In genomic region chr2:42835577-42836371, GRCh38 we compare ENCODE assay signal across 8 cellular contexts. TPM values are rescaled to one million over a fixed set of nuclear protein-coding genes. Genes with fewer than 3 reads are reported as not detected.
A peak's percentile ranks its signal among the peaks of the same experiment; 100 is the strongest.
DNase-seq lines count a peak whose midpoint lies in the region; ATAC-seq and TF ChIP-seq lines count a peak whose summit lies in the region.

No MANE protein-coding gene starts in this region.

- no peak for TF ChIP-seq POLR2A in gastrocnemius medialis (IDR thresholded peaks at IDR 0.05)

- TF ChIP-seq CTCF in foreskin keratinocyte (conservative IDR thresholded peaks at IDR 0.05): no peak
- TF ChIP-seq CTCF in gastrocnemius medialis (IDR thresholded peaks at IDR 0.05 in 4 of 5, conservative IDR thresholded peaks at IDR 0.05 in 1 of 5): no peak

- H3K4me1 ChIP-seq in SJSA1 (replicated peaks): peaks cover 35% of the 10 kb centered on the region
- H3K4me1 ChIP-seq in foreskin keratinocyte: peaks cover 8% of the 10 kb centered on the region
- H3K4me1 ChIP-seq in gastrocnemius medialis: peaks cover 0 to 2% of the 10 kb centered on the region in 2 donors

- DNase-seq in EL: peak; percentile 98
- DNase-seq in SJSA1 (ENCODE audit: low read depth in 1 of 2, low spot score in 2 of 2): peak; percentile 97 to 98
- DNase-seq in foreskin keratinocyte: peak; percentile 91 to 93
- DNase-seq in gastrocnemius medialis: peak; percentile 35 to 73
- no peak for DNase-seq in NCI-H748 treated with DMSO at 0.1 percent for 48 hours (lab: John Stamatoyannopoulos, UW)

- H3K9me3 ChIP-seq in SJSA1 (replicated peaks): no peaks in the 10 kb centered on the region; the same call in 1 of the 2 replicates
- no peaks in the 10 kb centered on the region for H3K9me3 ChIP-seq in gastrocnemius medialis

- in situ Hi-C loops in gastrocnemius medialis (cut with MboI; ENCODE audit: low sequenced_read_pairs in 4 of 4): loop anchor here (10.0 to 25.0 kb wide), 5 partner anchors 102 to 727 kb away; partner anchors contain the start of gene ZFP36L2 (in 1 of the 4)

- H3K27me3 ChIP-seq in SJSA1 (replicated peaks) (no peaks in the 10 kb centered on the region), foreskin keratinocyte (no peaks in the 10 kb centered on the region), gastrocnemius medialis (no peaks in the 10 kb centered on the region)

- H3K27ac ChIP-seq in SJSA1 (peak overlapping the region; percentile 85), foreskin keratinocyte (no peak overlapping the region), gastrocnemius medialis (peak overlapping the region; percentile 36 to 62 (median 52))

- no peak overlapping the region for H3K4me3 ChIP-seq in SJSA1
- H3K4me3 ChIP-seq in gastrocnemius medialis: no peak overlapping the region

- H3K36me3 ChIP-seq in SJSA1 (no peaks in the 10 kb centered on the region), gastrocnemius medialis (no peaks in the 10 kb centered on the region)

- ATAC-seq in foreskin keratinocyte (peak; percentile 81), gastrocnemius medialis (peak; percentile 88 to 89), HG03354 (IDR thresholded peaks at IDR 0.05; ENCODE audit: poor library complexity, severe bottlenecking, unreplicated experiment) (no peak), HG03571 (IDR thresholded peaks at IDR 0.05; ENCODE audit: unreplicated experiment) (no peak), GM18858 (IDR thresholded peaks at IDR 0.05; ENCODE audit: unreplicated experiment) (no peak)

- intact Hi-C loops in gastrocnemius medialis (cut with DNase I; ENCODE audit: low total_unique reads): no loop called here

RNA-seq across cellular contexts. Expression of gene HAAO, which starts 43.4 kb away (rescaled TPM):
- not detected in 2 replicates for total RNA-seq in SJSA1 (2014; rRNA removed; shearing (Covaris generic))
- total RNA-seq in foreskin keratinocyte (0.48 and 0.56 TPM in 2 replicates), gastrocnemius medialis (1 to 10 TPM in 3 of 4 donors, under 1 TPM in 1; 0.53 to 2.5 (median 2.1) TPM)
- polyA plus RNA-seq in foreskin keratinocyte: 0.47 and 0.57 TPM in 2 replicates

Comparison
In these comparisons a context has a peak if more than half of its experiments do, and no peak if none do; other contexts are left out.
1. ATAC-seq: peak in foreskin keratinocyte (single experiment) and gastrocnemius medialis (2 of 2); none in HG03354 (single experiment), HG03571 (single experiment) and GM18858 (single experiment).